In the genomic region with DNA sequence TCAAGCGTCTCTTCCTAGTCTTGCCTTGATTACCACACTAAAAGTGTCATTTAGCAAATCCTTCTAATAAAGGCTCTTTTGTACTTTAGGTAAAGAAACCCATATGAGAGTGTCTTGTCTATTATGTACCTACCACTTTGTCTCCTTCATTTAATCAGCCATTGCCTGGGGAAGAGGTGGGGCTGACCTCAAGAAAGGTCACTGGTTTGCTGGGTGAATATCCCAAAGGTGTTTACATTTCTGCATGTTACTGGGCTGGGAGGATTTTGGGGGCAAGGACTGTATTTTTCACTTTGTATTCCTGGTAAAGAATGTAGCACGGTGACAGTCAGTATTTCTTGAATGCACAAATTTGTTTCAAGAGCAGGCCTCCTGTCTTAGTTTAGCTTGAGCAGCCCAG, we compare ENCODE assay signal across 23 cellular contexts. TPM values are rescaled to one million over a fixed set of nuclear protein-coding genes. Genes with fewer than 3 reads are reported as not detected.
DNase-seq lines count a peak whose midpoint lies in the region; ATAC-seq, FAIRE-seq and TF ChIP-seq lines count a peak whose summit lies in the region.
"Had no signal": no experiment of that assay in that cellular context is flagged by ENCODE, and none has a peak within 500 bp of the region (broad histone marks: within the 10 kb centered on the region; RNA-seq: fewer than 3 reads in every experiment).

No MANE protein-coding gene starts in this region.

- CTCF ChIA-PET in HepG2 (lab: Yijun Ruan, JAX; ENCODE audit: low intra/inter-chr PET ratio, low total read pairs) (no interaction called here), K562 (lab: Yijun Ruan, JAX; ENCODE audit: low intra/inter-chr PET ratio) (interaction anchor here (0.6 kb wide), 1 partner anchor 596 kb away, joined by 3 read pairs; no protein-coding TSS in a partner anchor)

- WGBS in HepG2 (ENCODE audit: low lambda C conversion rate): 9% methylated on average over 2 of the region's 2 CpGs
- 94% methylated on average over 2 of the region's 2 CpGs for WGBS in right lobe of liver (ENCODE audit: insufficient coverage, low coverage, low lambda C conversion rate, missing lambda C conversion rate)
- WGBS in K562 (ENCODE audit: insufficient coverage, low coverage, missing lambda C conversion rate): 35% methylated on average over 2 of the region's 2 CpGs

- no TSS peak for BruUV-seq in HepG2 (replicated peaks; lab: Mats Ljungman, UMichigan)
- BruUV-seq in K562 (replicated peaks; lab: Mats Ljungman, UMichigan): no TSS peak

- no peak overlapping the region for H3K9ac ChIP-seq in HepG2 (ENCODE audit: insufficient read depth, low read depth, low read length)
- no peak overlapping the region for H3K9ac ChIP-seq in K562 (ENCODE audit: insufficient read depth in 1 of 2, low read depth in 2 of 2, low read length in 2 of 2)
- no peak overlapping the region for H3K9ac ChIP-seq in neural progenitor cell
- H3K9ac ChIP-seq: BLaER1 had no signal

- TF ChIP-seq RAD21 in HepG2 (CRISPR knock-in tag; IDR thresholded peaks at IDR 0.05) (no peak), K562 (CRISPR knock-in tag; conservative IDR thresholded peaks at IDR 0.05 in 1 of 2, IDR thresholded peaks at IDR 0.05 in 1 of 2) (no peak)

- H2AFZ ChIP-seq in HepG2 (ENCODE audit: low read length) (no peak overlapping the region), K562 (ENCODE audit: low read depth, low read length) (peak overlapping the region; percentile 30; the same call in 1 of the 2 replicates), neural progenitor cell (replicated peaks) (no peak overlapping the region)
- H2AFZ ChIP-seq: GM23338 had no signal

- H4K20me1 ChIP-seq in HepG2 (ENCODE audit: insufficient read depth, low read length): no peaks in the 10 kb centered on the region
- H4K20me1 ChIP-seq in K562 (replicated peaks; ENCODE audit: control insufficient read depth, insufficient read depth, low read length): no peaks in the 10 kb centered on the region
- no peaks in the 10 kb centered on the region for H4K20me1 ChIP-seq in neural progenitor cell (ENCODE audit: low read depth)
- H4K20me1 ChIP-seq: BLaER1 had no signal

- POLR2A ChIA-PET in HepG2 (lab: Yijun Ruan, JAX): no interaction called here
- POLR2A ChIA-PET in K562 (lab: Yijun Ruan, JAX): interaction anchor here (3.0 kb wide), 1 partner anchor 11 kb away, joined by 12 read pairs; a partner anchor contains a TSS

- intact Hi-C loops in HepG2 (cut with micrococcal nuclease; ENCODE audit: unreplicated experiment): no loop called here
- intact Hi-C loops in right lobe of liver (cut with DNase I): no loop called here
- intact Hi-C loops in K562 (cut with micrococcal nuclease): no loop called here
- intact Hi-C loops in gastrocnemius medialis (cut with DNase I; ENCODE audit: low total_unique reads): no loop called here

- TF ChIP-seq EP300 in HepG2 (IDR thresholded peaks at IDR 0.05; ENCODE audit: low read depth in 2 of 2, low read length in 2 of 2): peak in 1 of 2 experiments; percentile 25; a peak in 1 of 4 replicates
- TF ChIP-seq EP300 in HepG2 (CRISPR knock-in tag; IDR thresholded peaks at IDR 0.05; ENCODE audit: borderline replicate concordance): no peak
- TF ChIP-seq EP300 in K562 (IDR thresholded peaks at IDR 0.05; ENCODE audit: low read length): no peak

- H3K27me3 Mint-ChIP-seq in neural progenitor cell (ENCODE audit: insufficient read depth, low read depth): no peaks in the 10 kb centered on the region
- H3K27me3 Mint-ChIP-seq: B cell; CD4-positive, CD25-positive, alpha-beta regulatory T cell had no signal

- H3K4me3 ChIP-seq in HepG2 (replicated peaks in 1 of 3; ENCODE audit: insufficient read depth in 1 of 3, low read depth in 2 of 3, low read length in 3 of 3): no peak overlapping the region
- no peak overlapping the region for H3K4me3 ChIP-seq in right lobe of liver
- H3K4me3 ChIP-seq in K562: no peak overlapping the region
- H3K4me3 ChIP-seq in neural progenitor cell: no peak overlapping the region
- H3K4me3 ChIP-seq in gastrocnemius medialis: no peak overlapping the region
- H3K4me3 ChIP-seq: BLaER1, GM23338 had no signal

- FAIRE-seq in HepG2 (lab: Jason Lieb, UNC): peak; percentile 54
- FAIRE-seq in K562 (lab: Jason Lieb, UNC): peak; percentile 19
- FAIRE-seq: A204.1, G401.6, GM12892, GM19239 had no signal

- peaks cover 38% of the 10 kb centered on the region for H3K4me1 Mint-ChIP-seq in neural progenitor cell
- H3K4me1 Mint-ChIP-seq: B cell had no signal

- H3K27ac Mint-ChIP-seq in neural progenitor cell: peak overlapping the region; percentile 19
- H3K27ac Mint-ChIP-seq: B cell; CD8-positive, alpha-beta T cell; GM23338; HFFc6 had no signal

- peaks cover 55% of the 10 kb centered on the region for H3F3A ChIP-seq in neural progenitor cell (ENCODE audit: low read depth)

- H3K4me1 ChIP-seq in HepG2 (ENCODE audit: insufficient read depth, low read length) (peaks cover 28% of the 10 kb centered on the region), right lobe of liver (no peaks in the 10 kb centered on the region), K562 (replicated peaks in 1 of 2; ENCODE audit: control insufficient read depth in 2 of 2, insufficient read depth in 2 of 2, low read length in 2 of 2) (peaks cover 5 to 24% of the 10 kb centered on the region in 2 experiments; a peak in 4 of 5 replicates), neural progenitor cell (peaks cover 53% of the 10 kb centered on the region), gastrocnemius medialis (no peaks in the 10 kb centered on the region)
- H3K4me1 ChIP-seq: BLaER1, Caco-2 had no signal

- H3K79me2 ChIP-seq in HepG2 (ENCODE audit: insufficient read depth, low read length) (no peaks in the 10 kb centered on the region), K562 (ENCODE audit: control insufficient read depth, insufficient read depth, low read length) (peaks cover 9% of the 10 kb centered on the region; the same call in 2 of the 3 replicates), neural progenitor cell (ENCODE audit: low read depth) (peaks cover 10% of the 10 kb centered on the region)

- TF ChIP-seq POLR2A in HepG2 (IDR thresholded peaks at IDR 0.05; ENCODE audit: insufficient read depth in 1 of 2, low read depth in 2 of 2, low read length in 2 of 2): no peak
- TF ChIP-seq POLR2A in right lobe of liver (IDR thresholded peaks at IDR 0.05): no peak
- no peak for TF ChIP-seq POLR2A in K562 (conservative IDR thresholded peaks at IDR 0.05)
- TF ChIP-seq POLR2A in gastrocnemius medialis (IDR thresholded peaks at IDR 0.05): no peak

- H3K36me3 Mint-ChIP-seq in neural progenitor cell: no peaks in the 10 kb centered on the region
- H3K36me3 Mint-ChIP-seq: CD8-positive, alpha-beta T cell had no signal

- H3K4me2 ChIP-seq in HepG2 (ENCODE audit: low read depth, low read length): peak overlapping the region; percentile 44
- H3K4me2 ChIP-seq in K562 (ENCODE audit: insufficient read depth, low read length): 0 out of 2 replicates have a peak overlapping the region, but pooled peaks have one; percentile 0
- H3K4me2 ChIP-seq in neural progenitor cell: peak overlapping the region; percentile 28
- H3K4me2 ChIP-seq: BLaER1, GM23338 had no signal

- DNase-seq in HepG2 (ENCODE audit: low spot score) (peak; percentile 48), right lobe of liver (no peak), K562 (ENCODE audit: extremely low read depth in 1 of 4, low spot score in 3 of 4) (no peak), neural progenitor cell (ENCODE audit: low spot score) (no peak), gastrocnemius medialis (no peak)
- no peak for DNase-seq in activated CD4-positive, CD25-positive, alpha-beta regulatory T cell treated with anti-CD3 and anti-CD28 coated beads, Interleukin-2, amount 50 U/mL, for 72 hours
- DNase-seq: Caco-2; CD4-positive, CD25-positive, alpha-beta regulatory T cell; CD8-positive, alpha-beta T cell; DMS153; DND-41; H9; HFFc6 had no signal

- H3K27me3 ChIP-seq in HepG2 (ENCODE audit: control insufficient read depth in 1 of 2, insufficient read depth in 2 of 2, low read length in 2 of 2) (no peaks in the 10 kb centered on the region), right lobe of liver (no peaks in the 10 kb centered on the region), K562 (ENCODE audit: control insufficient read depth in 2 of 2, insufficient read depth in 2 of 2, low read length in 2 of 2) (no peaks in the 10 kb centered on the region), neural progenitor cell (no peaks in the 10 kb centered on the region), gastrocnemius medialis (no peaks in the 10 kb centered on the region)
- H3K27me3 ChIP-seq: BLaER1 had no signal

- TF ChIP-seq CTCF in HepG2 (CRISPR knock-in tag; IDR thresholded peaks at IDR 0.05): no peak
- no peak for TF ChIP-seq CTCF in right lobe of liver (IDR thresholded peaks at IDR 0.05)
- TF ChIP-seq CTCF in K562 (IDR thresholded peaks at IDR 0.05 in 2 of 3, conservative IDR thresholded peaks at IDR 0.05 in 1 of 3; ENCODE audit: insufficient read depth in 2 of 3, low read depth in 1 of 3, low read length in 3 of 3): no peak
- TF ChIP-seq CTCF in neural progenitor cell (IDR thresholded peaks at IDR 0.05): no peak
- no peak for TF ChIP-seq CTCF in gastrocnemius medialis (IDR thresholded peaks at IDR 0.05 in 4 of 5, conservative IDR thresholded peaks at IDR 0.05 in 1 of 5)

- H3K4me3 Mint-ChIP-seq in neural progenitor cell: no peak overlapping the region
- H3K4me3 Mint-ChIP-seq: B cell; CD4-positive, CD25-positive, alpha-beta regulatory T cell; CD8-positive, alpha-beta T cell; GM23338; H9; HFFc6 had no signal

- H3K36me3 ChIP-seq in HepG2 (replicated peaks in 1 of 2; ENCODE audit: control insufficient read depth in 1 of 2, insufficient read depth in 2 of 2, low read length in 2 of 2) (no peaks in the 10 kb centered on the region), right lobe of liver (no peaks in the 10 kb centered on the region), K562 (ENCODE audit: control insufficient read depth, insufficient read depth, low read length) (no peaks in the 10 kb centered on the region), neural progenitor cell (no peaks in the 10 kb centered on the region), gastrocnemius medialis (no peaks in the 10 kb centered on the region)
- H3K36me3 ChIP-seq: BLaER1 had no signal

- no peak overlapping the region for H3K27ac ChIP-seq in HepG2 (ENCODE audit: extremely low read length, insufficient read depth, low read length)
- H3K27ac ChIP-seq in right lobe of liver: no peak overlapping the region
- no peak overlapping the region for H3K27ac ChIP-seq in K562 (ENCODE audit: extremely low read depth, low read depth, low read length)
- H3K27ac ChIP-seq in neural progenitor cell: no peak overlapping the region
- no peak overlapping the region for H3K27ac ChIP-seq in gastrocnemius medialis
- H3K27ac ChIP-seq: 22Rv1, BLaER1, C4-2B had no signal

- H3K9me1 ChIP-seq in K562 (ENCODE audit: control insufficient read depth, insufficient read depth, low read length): no peaks in the 10 kb centered on the region

- H3K9me3 Mint-ChIP-seq in neural progenitor cell: no peaks in the 10 kb centered on the region
- H3K9me3 Mint-ChIP-seq: CD4-positive, CD25-positive, alpha-beta regulatory T cell; CD8-positive, alpha-beta T cell; GM23338; H9; HFFc6 had no signal

- ATAC-seq in HepG2 (peak; percentile 64), right lobe of liver (no peak), K562 (peak; percentile 40; the same call in 2 of the 3 replicates), SK-N-SH treated with all-trans-retinoic acid at 6 μM for 48 hours (no peak), gastrocnemius medialis (no peak)
- ATAC-seq: CD8-positive, alpha-beta T cell; GM23338 had no signal

- H3K9me3 ChIP-seq in HepG2 (ENCODE audit: low read length): no peaks in the 10 kb centered on the region
- no peaks in the 10 kb centered on the region for H3K9me3 ChIP-seq in right lobe of liver
- no peaks in the 10 kb centered on the region for H3K9me3 ChIP-seq in K562 (replicated peaks; ENCODE audit: control insufficient read depth, insufficient read depth, low read depth, low read length)
- no peaks in the 10 kb centered on the region for H3K9me3 ChIP-seq in neural progenitor cell (ENCODE audit: low read depth)
- H3K9me3 ChIP-seq in gastrocnemius medialis: no peaks in the 10 kb centered on the region
- H3K9me3 ChIP-seq: BLaER1, Caco-2 had no signal

- in situ Hi-C loops in HepG2 (cut with HindIII; ENCODE audit: extremely low pct_ligation_motif_present, low pct_unique_long_range_greater_than_20kb) (no loop called here), K562 (cut with MboI) (no loop called here), gastrocnemius medialis (cut with MboI; ENCODE audit: low sequenced_read_pairs in 4 of 4) (no loop called here)

RNA-seq across cellular contexts. Expression of a gene that starts 11.9 kb away (rescaled TPM):
- total RNA-seq in HepG2 (2016; rRNA removed; fragmentation: Illumina TruSeq; extraction: Trizol) (3,088 and 3,780 TPM in 2 replicates), right lobe of liver (100 to 1,000 TPM; 529 to 716 (median 601) TPM), K562 (2014; rRNA removed) (4,345 and 7,063 TPM in 2 replicates), K562 (2014; rRNA removed; fragmentation: Illumina TruSeq; extraction: Trizol) (6,408 and 7,046 TPM in 2 replicates), K562 (2015; rRNA removed; fragmentation: Illumina TruSeq; extraction: Trizol) (6,302 and 6,440 TPM in 2 replicates), K562 (2021) (3,252 and 3,488 TPM in 2 replicates), neural progenitor cell (ENCODE audit: low replicate concordance) (5,433 and 6,020 TPM in 2 replicates), gastrocnemius medialis (1,000 to 10,000 TPM; 3,129 to 4,184 (median 3,721) TPM)
- total RNA-seq in HepG2 (2016; cell fraction: cytosol; rRNA removed; fragmentation: Illumina TruSeq; extraction: Trizol; ENCODE audit: low read depth): 5,231 and 5,883 TPM in 2 replicates
- total RNA-seq in HepG2 (2016; cell fraction: insoluble cytoplasmic fraction; rRNA removed; fragmentation: Illumina TruSeq; extraction: Trizol): 3,142 and 4,044 TPM in 2 replicates
- total RNA-seq in HepG2 (2016; cell fraction: membrane; rRNA removed; fragmentation: Illumina TruSeq; extraction: Trizol): 8,636 and 8,714 TPM in 2 replicates
- 1,034 and 1,123 TPM in 2 replicates for total RNA-seq in HepG2 (2016; cell fraction: nucleus; rRNA removed; fragmentation: Illumina TruSeq; extraction: Trizol)
- polyA plus RNA-seq in HepG2 (2011; rRNA removed) (2,494 and 3,235 TPM in 2 replicates), K562 (2011; rRNA removed) (4,543 and 4,761 TPM in 2 replicates), K562 (2014; fragmentation: Illumina TruSeq; extraction: Trizol) (5,425 and 5,953 TPM in 2 replicates), K562 (2014; fragmentation: Nextera tagmentation; extraction: Ambion mirVana) (1,000 to 10,000 TPM; 5,181 to 6,445 TPM), K562 (2014; rRNA removed) (7,344 and 10,689 TPM in 2 replicates)
- 5,279 and 7,061 TPM in 2 replicates for polyA plus RNA-seq in HepG2 (2011; cell fraction: cytosol; rRNA removed)
- 1,101 and 1,582 TPM in 2 replicates for polyA plus RNA-seq in HepG2 (2011; cell fraction: nucleus; rRNA removed)
- polyA plus RNA-seq in HepG2 (2012): 4,860 and 5,270 TPM in 2 replicates
- polyA plus RNA-seq in HepG2 (2016; cell fraction: cytosol; fragmentation: Illumina TruSeq; extraction: Trizol; ENCODE audit: low read depth): 6,710 and 7,365 TPM in 2 replicates
- polyA plus RNA-seq in HepG2 (2016; cell fraction: insoluble cytoplasmic fraction; fragmentation: Illumina TruSeq; extraction: Trizol; ENCODE audit: low read depth): 3,899 and 4,251 TPM in 2 replicates
- polyA plus RNA-seq in HepG2 (2016; cell fraction: membrane; fragmentation: Illumina TruSeq; extraction: Trizol; ENCODE audit: low read depth): 8,662 and 8,713 TPM in 2 replicates
- 1,932 and 2,053 TPM in 2 replicates for polyA plus RNA-seq in HepG2 (2016; cell fraction: nucleus; fragmentation: Illumina TruSeq; extraction: Trizol; ENCODE audit: insufficient read depth, low read depth)
- polyA minus RNA-seq in HepG2 (2011; rRNA and poly(A)+ RNA removed; ENCODE audit: low replicate concordance): 223 and 384 TPM in 2 replicates
- 832 and 989 TPM in 2 replicates for polyA minus RNA-seq in HepG2 (2011; cell fraction: cytosol; rRNA and poly(A)+ RNA removed)
- polyA minus RNA-seq in HepG2 (2011; cell fraction: nucleus; rRNA and poly(A)+ RNA removed): 229 and 360 TPM in 2 replicates
- 346 and 447 TPM in 2 replicates for total RNA-seq in K562 (2011; cell fraction: chromatin; rRNA removed; ENCODE audit: low replicate concordance)
- 526 and 614 TPM in 2 replicates for total RNA-seq in K562 (2011; cell fraction: nucleolus; rRNA removed)
- total RNA-seq in K562 (2011; cell fraction: nucleoplasm; rRNA removed): 1,360 and 2,588 TPM in 2 replicates
- 2,442 and 6,019 TPM in 2 replicates for polyA plus RNA-seq in K562 (2011; cell fraction: cytosol; rRNA removed)
- 1,013 and 2,216 TPM in 2 replicates for polyA plus RNA-seq in K562 (2011; cell fraction: nucleus; rRNA removed)
- polyA plus RNA-seq in K562 (2012): 5,059 and 9,769 TPM in 2 replicates
- polyA minus RNA-seq in K562 (2011; rRNA and poly(A)+ RNA removed): 6,635 and 7,075 TPM in 2 replicates
- 1,206 and 1,219 TPM in 2 replicates for polyA minus RNA-seq in K562 (2011; cell fraction: cytosol; rRNA and poly(A)+ RNA removed)
- 123 and 336 TPM in 2 replicates for polyA minus RNA-seq in K562 (2011; cell fraction: nucleus; rRNA and poly(A)+ RNA removed)

Comparison
In these comparisons a context has a peak if more than half of its experiments do, and no peak if none do; other contexts are left out.
1. ATAC-seq: peak in HepG2 (single experiment) and K562 (single experiment); none in right lobe of liver (0 of 4), SK-N-SH treated with all-trans-retinoic acid at 6 μM for 48 hours (single experiment) and gastrocnemius medialis (0 of 2).
2. Peak in every context shown above with its lines, with median percentiles within 50 percentile points of each other: H3K4me2 ChIP-seq.